ENCODE assay signal across 2 cellular contexts in genomic region chr2:121817304-121817703, GRCh38.
A peak's percentile ranks its signal among the peaks of the same experiment; 100 is the strongest.
TF ChIP-seq lines count a peak whose summit lies in the region.

No MANE protein-coding gene starts in this region.

TF ChIP-seq in GM23338, 12 proteins besides CTCF, POLR2A, EP300 and RAD21:
- TF ChIP-seq REST (IDR thresholded peaks at IDR 0.05; ENCODE audit: unreplicated experiment) = peak; percentile 50

TF ChIP-seq in Ishikawa, 13 proteins besides CTCF, POLR2A, EP300 and RAD21:
- peak; percentile 56; the same call in 1 of the 2 replicates for TF ChIP-seq REST (IDR thresholded peaks at IDR 0.05; ENCODE audit: low read depth)
